10 cellular contexts compared by ENCODE assay signal in the genomic region with DNA sequence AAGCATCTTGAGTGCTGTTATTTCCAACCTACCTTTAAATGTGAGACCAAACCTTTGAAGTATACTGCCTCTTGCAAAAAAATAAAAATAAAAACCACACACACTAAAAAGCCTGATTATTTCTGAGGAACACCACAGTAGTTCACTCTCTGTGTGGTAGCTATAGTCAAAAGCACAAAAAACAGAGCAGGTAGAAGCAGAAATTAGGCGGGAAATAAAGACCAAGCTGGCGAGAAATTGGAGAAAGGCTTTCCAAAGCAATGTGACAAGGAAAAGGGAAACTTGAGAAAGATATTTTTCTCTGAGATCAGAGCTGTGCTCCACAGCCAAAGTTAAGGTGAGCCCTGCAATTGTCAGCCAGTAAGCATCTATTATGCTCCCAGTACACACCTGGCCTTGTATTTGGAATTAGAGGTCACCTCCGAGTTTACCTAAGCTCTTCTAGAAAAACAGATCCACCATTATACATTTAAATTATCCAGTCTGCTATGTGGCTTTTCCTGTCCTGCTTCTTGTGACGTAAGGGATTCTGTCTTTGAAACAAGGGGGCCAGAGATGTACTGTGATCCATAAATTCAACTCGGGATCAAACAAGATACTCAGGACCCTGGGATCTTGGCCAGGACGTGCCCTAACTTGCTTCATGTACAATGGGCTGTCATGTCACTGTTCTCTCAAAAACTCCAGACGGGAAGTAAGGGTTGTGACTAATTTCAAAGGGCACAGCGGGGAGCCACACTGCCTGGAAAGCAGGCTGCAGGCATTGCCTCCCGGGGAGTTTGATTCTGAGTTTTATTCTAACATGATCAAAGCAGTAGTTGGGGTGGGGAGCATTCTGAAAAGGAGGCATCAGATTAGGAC. TPM values are rescaled to one million over a fixed set of nuclear protein-coding genes. Genes with fewer than 3 reads are reported as not detected.
DNase-seq lines count a peak whose midpoint lies in the region; ATAC-seq and TF ChIP-seq lines count a peak whose summit lies in the region.
"Had no signal": no experiment of that assay in that cellular context is flagged by ENCODE, and none has a peak within 500 bp of the region (broad histone marks: within the 10 kb centered on the region; RNA-seq: fewer than 3 reads in every experiment).

No MANE protein-coding gene starts in this region.

- H3K4me3 ChIP-seq in right cardiac atrium (ENCODE audit: low read length) (no peak overlapping the region), iPS-20b (ENCODE audit: low read length) (peak overlapping the region; percentile 51), vagina (no peak overlapping the region), foreskin fibroblast (ENCODE audit: low read depth in 1 of 2, low read length in 2 of 2) (no peak overlapping the region)
- H3K4me3 ChIP-seq: BLaER1, K562 had no signal

- H3K27ac Mint-ChIP-seq in stimulated activated effector memory CD8-positive, alpha-beta T cell treated with anti-CD3 and anti-CD28 coated beads, Interleukin-12 subunit alpha, Interleukin-12 subunit beta, amount 100 ng/mL, for 72 hours = no peak overlapping the region

- peak overlapping the region; percentile 17 for H3K27ac ChIP-seq in right cardiac atrium (ENCODE audit: low read length)
- H3K27ac ChIP-seq in iPS-20b (ENCODE audit: low read length) = peak overlapping the region; percentile 49
- H3K27ac ChIP-seq in vagina = peak overlapping the region; percentile 61
- H3K27ac ChIP-seq: BLaER1 had no signal

- peaks cover 7% of the 10 kb centered on the region for H3K4me1 ChIP-seq in right cardiac atrium (ENCODE audit: control insufficient read depth, insufficient read depth, low read length)
- H3K4me1 ChIP-seq in iPS-20b (ENCODE audit: insufficient read depth, low read length) = peaks cover 49% of the 10 kb centered on the region
- peaks cover 40% of the 10 kb centered on the region for H3K4me1 ChIP-seq in vagina
- H3K4me1 ChIP-seq: BLaER1 had no signal

- intact Hi-C loops in right cardiac atrium (cut with DNase I) = no loop called here
- intact Hi-C loops in cardiac septum (cut with DNase I) = no loop called here
- intact Hi-C loops in vagina (cut with DNase I) = no loop called here

- peaks cover 7% of the 10 kb centered on the region for H3K4me1 Mint-ChIP-seq in stimulated activated effector memory CD8-positive, alpha-beta T cell treated with anti-CD3 and anti-CD28 coated beads, Interleukin-12 subunit alpha, Interleukin-12 subunit beta, amount 100 ng/mL, for 72 hours

- H3K27me3 ChIP-seq in right cardiac atrium (ENCODE audit: control insufficient read depth, insufficient read depth) (no peaks in the 10 kb centered on the region), iPS-20b (ENCODE audit: insufficient read depth, low read length) (no peaks in the 10 kb centered on the region), vagina (no peaks in the 10 kb centered on the region)

- H3K9me3 ChIP-seq in right cardiac atrium (ENCODE audit: control insufficient read depth, low read length) = no peaks in the 10 kb centered on the region
- H3K9me3 ChIP-seq in iPS-20b (ENCODE audit: insufficient read depth, low read depth, low read length) = no peaks in the 10 kb centered on the region
- H3K9me3 ChIP-seq in vagina = no peaks in the 10 kb centered on the region
- H3K9me3 ChIP-seq: BLaER1 had no signal

- ATAC-seq in right cardiac atrium = no peak
- ATAC-seq in stimulated activated effector memory CD8-positive, alpha-beta T cell treated with anti-CD3 and anti-CD28 coated beads, Interleukin-12 subunit alpha, Interleukin-12 subunit beta, amount 100 ng/mL, for 72 hours = no peak
- ATAC-seq in GM21360 (IDR thresholded peaks at IDR 0.05; ENCODE audit: unreplicated experiment) = no peak

- DNase-seq in right cardiac atrium (no peak), cardiac septum (ENCODE audit: low spot score) (no peak), RKO (ENCODE audit: low spot score) (peak; percentile 12), vagina (ENCODE audit: extremely low spot score in 2 of 2) (peak in 1 of 2 donors; percentile 40), foreskin fibroblast (no peak)
- no peak for DNase-seq in stimulated activated effector memory CD8-positive, alpha-beta T cell treated with anti-CD3 and anti-CD28 coated beads, Interleukin-12 subunit alpha, Interleukin-12 subunit beta, amount 100 ng/mL, for 72 hours (ENCODE audit: low spot score in 2 of 2)

- H3K4me3 Mint-ChIP-seq in stimulated activated effector memory CD8-positive, alpha-beta T cell treated with anti-CD3 and anti-CD28 coated beads, Interleukin-12 subunit alpha, Interleukin-12 subunit beta, amount 100 ng/mL, for 72 hours = no peak overlapping the region

- H3K36me3 ChIP-seq in iPS-20b (ENCODE audit: insufficient read depth, low read depth, low read length) (no peaks in the 10 kb centered on the region), vagina (no peaks in the 10 kb centered on the region)
- H3K36me3 ChIP-seq: BLaER1 had no signal

- TF ChIP-seq POLR2A in vagina (IDR thresholded peaks at IDR 0.05) = no peak

- no peak for TF ChIP-seq CTCF in vagina (IDR thresholded peaks at IDR 0.05)
- no peak for TF ChIP-seq CTCF in foreskin fibroblast (IDR thresholded peaks at IDR 0.05; ENCODE audit: low read depth, low read length)

- WGBS in right cardiac atrium = 73% methylated on average over 9 of the region's 9 CpGs

- peak overlapping the region; percentile 63 for H3K9ac ChIP-seq in iPS-20b (ENCODE audit: low read depth, low read length)
- H3K9ac ChIP-seq: BLaER1 had no signal

- H3K9me3 Mint-ChIP-seq in stimulated activated effector memory CD8-positive, alpha-beta T cell treated with anti-CD3 and anti-CD28 coated beads, Interleukin-12 subunit alpha, Interleukin-12 subunit beta, amount 100 ng/mL, for 72 hours = no peaks in the 10 kb centered on the region

- H3K36me3 Mint-ChIP-seq in stimulated activated effector memory CD8-positive, alpha-beta T cell treated with anti-CD3 and anti-CD28 coated beads, Interleukin-12 subunit alpha, Interleukin-12 subunit beta, amount 100 ng/mL, for 72 hours = no peaks in the 10 kb centered on the region

RNA-seq across cellular contexts. Expression of a gene that starts 39.8 kb away (rescaled TPM):
- total RNA-seq in right cardiac atrium (100 to 1,000 TPM in 2 of 4 donors, 10 to 100 TPM in 2; 95.5 to 114 (median 103) TPM), cardiac septum (124 TPM), vagina (16.5 TPM)
- polyA plus RNA-seq in right cardiac atrium = 50.1 TPM
